In genomic region chr5:146447734-146448380, GRCh38 we compare ENCODE assay signal across 8 cellular contexts. TPM values are rescaled to one million over a fixed set of nuclear protein-coding genes. Genes with fewer than 3 reads are reported as not detected.
A peak's percentile ranks its signal among the peaks of the same experiment; 100 is the strongest.
DNase-seq lines count a peak whose midpoint lies in the region; ATAC-seq and TF ChIP-seq lines count a peak whose summit lies in the region.

No MANE protein-coding gene starts in this region.

- peak overlapping the region; percentile 85 to 89 for H3K27ac ChIP-seq in tibial artery

- H3K27me3 ChIP-seq in mononuclear cell (ENCODE audit: insufficient read depth, low read length), result no peaks in the 10 kb centered on the region
- H3K27me3 ChIP-seq in tibial artery, result no peaks in the 10 kb centered on the region

- peak overlapping the region; percentile 93 for H3K4me3 ChIP-seq in mononuclear cell (ENCODE audit: low read length)
- H3K4me3 ChIP-seq in tibial artery, result peak overlapping the region; percentile 95 to 97

- peak; percentile 18 for ATAC-seq in GM18868 (IDR thresholded peaks at IDR 0.05; ENCODE audit: unreplicated experiment)
- ATAC-seq in HG03108 (IDR thresholded peaks at IDR 0.05; ENCODE audit: unreplicated experiment), result peak; percentile 8

- peak; percentile 1; the same call in 1 of the 2 replicates for TF ChIP-seq POLR2A in Raji (IDR thresholded peaks at IDR 0.05; ENCODE audit: insufficient read depth, low read depth, low read length)

- H3K36me3 ChIP-seq in tibial artery, result no peaks in the 10 kb centered on the region

- H3K9me3 ChIP-seq in mononuclear cell (ENCODE audit: low read depth, low read length) (no peaks in the 10 kb centered on the region), tibial artery (no peaks in the 10 kb centered on the region)

- TF ChIP-seq CTCF in tibial artery (IDR thresholded peaks at IDR 0.05), result no peak

- DNase-seq in AML-193 (lab: John Stamatoyannopoulos, UW), result peak; percentile 28 to 32
- DNase-seq in central memory CD4-positive, alpha-beta T cell, result peak; percentile 16
- no peak for DNase-seq in tibial artery
- no peak for DNase-seq in DMS79 treated with DMSO at 0.1 percent for 48 hours (lab: John Stamatoyannopoulos, UW)

- H3K4me1 ChIP-seq in mononuclear cell (ENCODE audit: insufficient read depth, low read length) (peaks cover 25% of the 10 kb centered on the region), tibial artery (peaks cover 0 to 34% (median 20%) of the 10 kb centered on the region in 4 donors)

- intact Hi-C loops in tibial artery (cut with DNase I; ENCODE audit: low total_unique reads), result loop anchor here (10.0 kb wide), 1 partner anchor 253 kb away; no protein-coding TSS in a partner anchor

RNA-seq across cellular contexts. Expression of gene TCERG1, which starts 0.7 kb away (rescaled TPM):
- 115 TPM for total RNA-seq in mononuclear cell

Comparison
In these comparisons a context has a peak if more than half of its experiments do, and no peak if none do; other contexts are left out.
1. DNase-seq: peak in AML-193 (2 of 2) and central memory CD4-positive, alpha-beta T cell (single experiment); none in tibial artery (0 of 2) and DMS79 treated with DMSO at 0.1 percent for 48 hours (single experiment).